ENCODE assay signal across 15 cellular contexts in genomic region chr17:76138234-76138895, GRCh38. TPM values are rescaled to one million over a fixed set of nuclear protein-coding genes. Genes with fewer than 3 reads are reported as not detected.
DNase-seq lines count a peak whose midpoint lies in the region; ATAC-seq, FAIRE-seq and TF ChIP-seq lines count a peak whose summit lies in the region.
"Had no signal": no experiment of that assay in that cellular context is flagged by ENCODE, and none has a peak within 500 bp of the region (broad histone marks: within the 10 kb centered on the region; RNA-seq: fewer than 3 reads in every experiment).

No MANE protein-coding gene starts in this region.

- ATAC-seq in A549 (peak; percentile 41 to 46), HepG2 (peak; percentile 84), HG02970 (IDR thresholded peaks at IDR 0.05; ENCODE audit: low FRiP score, unreplicated experiment) (no peak), HG02973 (IDR thresholded peaks at IDR 0.05; ENCODE audit: unreplicated experiment) (no peak)

- 24% methylated on average over 18 of the region's 23 CpGs for WGBS in A549 (ENCODE audit: missing lambda C conversion rate)
- WGBS in HepG2 (ENCODE audit: low lambda C conversion rate): 2% methylated on average over 15 of the region's 23 CpGs
- 75% methylated on average over 12 of the region's 23 CpGs for WGBS in suprapubic skin

- H3K9ac ChIP-seq in HepG2 (ENCODE audit: insufficient read depth, low read depth, low read length): peak overlapping the region; percentile 54
- H3K9ac ChIP-seq: KMS-11 had no signal

- no TSS peak for BruUV-seq in HepG2 (replicated peaks; lab: Mats Ljungman, UMichigan)

- CTCF ChIA-PET in A549 (lab: Yijun Ruan, JAX) (interaction anchor here (0.5 to 38.7 kb wide), 6 partner anchors 17 to 166 kb away, joined by 3 to 755 read pairs (median 4); no protein-coding TSS in a partner anchor), HepG2 (lab: Yijun Ruan, JAX; ENCODE audit: low intra/inter-chr PET ratio, low total read pairs) (interaction anchor here (1.2 kb wide), 1 partner anchor 17 kb away, joined by 3 read pairs; no protein-coding TSS in a partner anchor)

- no peak for TF ChIP-seq RAD21 in A549 (conservative IDR thresholded peaks at IDR 0.05 in 1 of 2, IDR thresholded peaks at IDR 0.05 in 1 of 2)
- TF ChIP-seq RAD21 in HepG2 (CRISPR knock-in tag; IDR thresholded peaks at IDR 0.05): no peak; the same call in none of the 2 replicates

- H3K36me3 ChIP-seq in HepG2 (replicated peaks in 1 of 2; ENCODE audit: control insufficient read depth in 1 of 2, insufficient read depth in 2 of 2, low read length in 2 of 2): no peaks in the 10 kb centered on the region
- no peaks in the 10 kb centered on the region for H3K36me3 ChIP-seq in suprapubic skin
- H3K36me3 ChIP-seq: uterus had no signal

- FAIRE-seq in A549 (lab: Jason Lieb, UNC) (no peak), HepG2 (lab: Jason Lieb, UNC) (peak; percentile 98), HTR-8/SVneo (lab: Jason Lieb, UNC) (no peak)

- TF ChIP-seq EP300 in A549 (IDR thresholded peaks at IDR 0.05) (no peak), HepG2 (IDR thresholded peaks at IDR 0.05; ENCODE audit: low read depth in 2 of 2, low read length in 2 of 2) (peak in 1 of 2 experiments; percentile 83; a peak in 3 of 4 replicates), HepG2 (CRISPR knock-in tag; IDR thresholded peaks at IDR 0.05; ENCODE audit: borderline replicate concordance) (peak; percentile 77), suprapubic skin (IDR thresholded peaks at IDR 0.05) (no peak)

- H3K4me1 ChIP-seq in A549 (peaks cover 38% of the 10 kb centered on the region), HepG2 (ENCODE audit: insufficient read depth, low read length) (peaks cover 91% of the 10 kb centered on the region), suprapubic skin (peaks cover 30% of the 10 kb centered on the region)
- H3K4me1 ChIP-seq: uterus had no signal

- POLR2A ChIA-PET in A549 (lab: Yijun Ruan, JAX) (interaction anchor here (0.5 to 0.6 kb wide), 3 partner anchors 60 to 194 kb away, joined by 3 to 4 read pairs (median 4); no protein-coding TSS in a partner anchor), HepG2 (lab: Yijun Ruan, JAX) (interaction anchor here (0.6 to 1.8 kb wide), 19 partner anchors 8 to 533 kb away, joined by 3 to 14 read pairs (median 3); partner anchors contain the start of gene EXOC7)

- TF ChIP-seq CTCF in A549 (IDR thresholded peaks at IDR 0.05) (no peak), HepG2 (CRISPR knock-in tag; IDR thresholded peaks at IDR 0.05) (no peak; the same call in 1 of the 2 replicates), suprapubic skin (IDR thresholded peaks at IDR 0.05) (no peak)

- H3K4me2 ChIP-seq in A549 (peak overlapping the region; percentile 88), HepG2 (ENCODE audit: low read depth, low read length) (peak overlapping the region; percentile 92)
- H3K4me2 ChIP-seq: KMS-11 had no signal

- no peaks in the 10 kb centered on the region for H3K9me3 ChIP-seq in A549
- H3K9me3 ChIP-seq in HepG2 (ENCODE audit: low read length): no peaks in the 10 kb centered on the region
- no peaks in the 10 kb centered on the region for H3K9me3 ChIP-seq in suprapubic skin
- H3K9me3 ChIP-seq: uterus had no signal

- H2AFZ ChIP-seq in HepG2 (ENCODE audit: low read length): no peak overlapping the region

- H4K20me1 ChIP-seq in HepG2 (ENCODE audit: insufficient read depth, low read length): no peaks in the 10 kb centered on the region

- H3K27ac ChIP-seq in A549 (peak overlapping the region; percentile 76 to 84), HepG2 (ENCODE audit: extremely low read length, insufficient read depth, low read length) (peak overlapping the region; percentile 70), suprapubic skin (no peak overlapping the region)
- H3K27ac ChIP-seq: KMS-11, uterus had no signal

- in situ Hi-C loops in HepG2 (cut with HindIII; ENCODE audit: extremely low pct_ligation_motif_present, low pct_unique_long_range_greater_than_20kb): no loop called here

- H3K4me3 ChIP-seq in A549: no peak overlapping the region
- H3K4me3 ChIP-seq in HepG2 (replicated peaks in 1 of 3; ENCODE audit: insufficient read depth in 1 of 3, low read depth in 2 of 3, low read length in 3 of 3): peak overlapping the region; percentile 27 to 71 (median 52); a peak in 5 of 6 replicates
- no peak overlapping the region for H3K4me3 ChIP-seq in suprapubic skin
- H3K4me3 ChIP-seq: uterus had no signal

- peak; percentile 54 to 66 for DNase-seq in A549 (ENCODE audit: low read depth in 1 of 2, low spot score in 1 of 2)
- DNase-seq in HuH-7 (ENCODE audit: low spot score): peak; percentile 98
- DNase-seq in astrocyte of the hippocampus (ENCODE audit: low read depth, low spot score): peak; percentile 73
- peak; percentile 93 for DNase-seq in HepG2 (ENCODE audit: low spot score)
- no peak for DNase-seq in suprapubic skin (ENCODE audit: low spot score in 2 of 2)
- no peak for DNase-seq in HTR-8/SVneo (ENCODE audit: insufficient read length, low spot score)
- DNase-seq: activated CD8-positive, alpha-beta memory T cell treated with anti-CD3 and anti-CD28 coated beads for 24 hours; central memory CD4-positive, alpha-beta T cell; SIG-M5; stimulated activated CD4-positive, alpha-beta T cell treated with anti-CD3 and anti-CD28 coated beads, Interleukin-2, amount 100 ng/mL, for 48 hours; uterus had no signal

- TF ChIP-seq POLR2A in A549 (IDR thresholded peaks at IDR 0.05; ENCODE audit: low read length) (no peak), HepG2 (IDR thresholded peaks at IDR 0.05; ENCODE audit: insufficient read depth in 1 of 2, low read depth in 2 of 2, low read length in 2 of 2) (0 out of 4 replicates have a peak, but pooled peaks of 1 of the 2 experiments have one; percentile 39), suprapubic skin (IDR thresholded peaks at IDR 0.05) (no peak)

- H3K27me3 ChIP-seq in HepG2 (ENCODE audit: control insufficient read depth in 1 of 2, insufficient read depth in 2 of 2, low read length in 2 of 2) (peaks cover 3 to 21% of the 10 kb centered on the region in 2 experiments), suprapubic skin (peaks cover 58% of the 10 kb centered on the region)

- H3K79me2 ChIP-seq in HepG2 (ENCODE audit: insufficient read depth, low read length): no peaks in the 10 kb centered on the region

- intact Hi-C loops in HepG2 (cut with micrococcal nuclease; ENCODE audit: unreplicated experiment): no loop called here

RNA-seq across cellular contexts. Expression of gene FOXJ1, which starts 2.7 kb away (rescaled TPM):
- polyA plus RNA-seq in A549 (2011; rRNA removed) (0.09 TPM in 2 replicates), A549 (2017; fragmentation: RNase III; extraction: RNeasy Plus Mini Kit Qiagen cat#74134 plus additional on column Dnase treatment) (0.21 to 0.50 TPM (median 0.40 TPM) in 3 replicates), HepG2 (2011; rRNA removed) (0.98 and 1.2 TPM in 2 replicates)
- polyA plus RNA-seq in A549 (2012; cell fraction: cytosol; rRNA removed): 0.59 and 0.71 TPM in 2 replicates
- 1.3 and 2.8 TPM in 2 replicates for polyA plus RNA-seq in A549 (2012; cell fraction: nucleus; rRNA removed)
- 0.10 TPM in 1 of 2 replicates, not detected in the other for polyA minus RNA-seq in A549 (2011; rRNA and poly(A)+ RNA removed)
- total RNA-seq in HepG2 (2016; rRNA removed; fragmentation: Illumina TruSeq; extraction: Trizol) (1.4 and 1.6 TPM in 2 replicates), suprapubic skin (1 to 10 TPM; 2.1 to 3.6 (median 2.9) TPM)
- 0.09 and 0.30 TPM in 2 replicates for total RNA-seq in HepG2 (2016; cell fraction: cytosol; rRNA removed; fragmentation: Illumina TruSeq; extraction: Trizol; ENCODE audit: low read depth)
- total RNA-seq in HepG2 (2016; cell fraction: insoluble cytoplasmic fraction; rRNA removed; fragmentation: Illumina TruSeq; extraction: Trizol): 1.4 and 1.9 TPM in 2 replicates
- 0.77 and 0.93 TPM in 2 replicates for total RNA-seq in HepG2 (2016; cell fraction: membrane; rRNA removed; fragmentation: Illumina TruSeq; extraction: Trizol)
- 0.94 and 1.3 TPM in 2 replicates for total RNA-seq in HepG2 (2016; cell fraction: nucleus; rRNA removed; fragmentation: Illumina TruSeq; extraction: Trizol)
- polyA plus RNA-seq in HepG2 (2011; cell fraction: cytosol; rRNA removed): 0.82 and 1.5 TPM in 2 replicates
- polyA plus RNA-seq in HepG2 (2011; cell fraction: nucleus; rRNA removed): 2.8 and 3.7 TPM in 2 replicates
- 0.66 and 0.96 TPM in 2 replicates for polyA plus RNA-seq in HepG2 (2012)
- polyA plus RNA-seq in HepG2 (2016; cell fraction: cytosol; fragmentation: Illumina TruSeq; extraction: Trizol; ENCODE audit: low read depth): 0.31 and 0.45 TPM in 2 replicates
- 1.3 and 1.4 TPM in 2 replicates for polyA plus RNA-seq in HepG2 (2016; cell fraction: insoluble cytoplasmic fraction; fragmentation: Illumina TruSeq; extraction: Trizol; ENCODE audit: low read depth)
- polyA plus RNA-seq in HepG2 (2016; cell fraction: membrane; fragmentation: Illumina TruSeq; extraction: Trizol; ENCODE audit: low read depth): 0.61 and 0.62 TPM in 2 replicates
- polyA plus RNA-seq in HepG2 (2016; cell fraction: nucleus; fragmentation: Illumina TruSeq; extraction: Trizol; ENCODE audit: insufficient read depth, low read depth): 2.0 and 2.1 TPM in 2 replicates
- polyA minus RNA-seq in HepG2 (2011; rRNA and poly(A)+ RNA removed; ENCODE audit: low replicate concordance): 0.05 and 1.5 TPM in 2 replicates
- polyA minus RNA-seq in HepG2 (2011; cell fraction: cytosol; rRNA and poly(A)+ RNA removed): 0.35 and 0.40 TPM in 2 replicates
- polyA minus RNA-seq in HepG2 (2011; cell fraction: nucleus; rRNA and poly(A)+ RNA removed): 0.37 and 0.52 TPM in 2 replicates
- polyA plus RNA-seq: BJ had no signal

RNA-seq across cellular contexts. Expression of gene EXOC7, which starts 34.8 kb away (rescaled TPM):
- polyA plus RNA-seq in A549 (2011; rRNA removed) (64.5 and 76.4 TPM in 2 replicates), A549 (2017; fragmentation: RNase III; extraction: RNeasy Plus Mini Kit Qiagen cat#74134 plus additional on column Dnase treatment) (63.0 to 72.3 TPM (median 71.0 TPM) in 3 replicates), HepG2 (2011; rRNA removed) (86.9 and 118 TPM in 2 replicates)
- 50.7 and 57.0 TPM in 2 replicates for polyA plus RNA-seq in A549 (2012; cell fraction: cytosol; rRNA removed)
- 127 and 139 TPM in 2 replicates for polyA plus RNA-seq in A549 (2012; cell fraction: nucleus; rRNA removed)
- 135 and 140 TPM in 2 replicates for polyA minus RNA-seq in A549 (2011; rRNA and poly(A)+ RNA removed)
- total RNA-seq in HepG2 (2016; rRNA removed; fragmentation: Illumina TruSeq; extraction: Trizol) (116 and 118 TPM in 2 replicates), suprapubic skin (100 to 1,000 TPM in 1 of 4 donors, 10 to 100 TPM in 3; 67.4 to 108 (median 78.6) TPM)
- 32.5 and 33.1 TPM in 2 replicates for total RNA-seq in HepG2 (2016; cell fraction: cytosol; rRNA removed; fragmentation: Illumina TruSeq; extraction: Trizol; ENCODE audit: low read depth)
- 112 and 113 TPM in 2 replicates for total RNA-seq in HepG2 (2016; cell fraction: insoluble cytoplasmic fraction; rRNA removed; fragmentation: Illumina TruSeq; extraction: Trizol)
- total RNA-seq in HepG2 (2016; cell fraction: membrane; rRNA removed; fragmentation: Illumina TruSeq; extraction: Trizol): 41.7 and 48.8 TPM in 2 replicates
- 80.6 and 103 TPM in 2 replicates for total RNA-seq in HepG2 (2016; cell fraction: nucleus; rRNA removed; fragmentation: Illumina TruSeq; extraction: Trizol)
- polyA plus RNA-seq in HepG2 (2011; cell fraction: cytosol; rRNA removed): 65.5 and 68.0 TPM in 2 replicates
- 259 and 277 TPM in 2 replicates for polyA plus RNA-seq in HepG2 (2011; cell fraction: nucleus; rRNA removed)
- polyA plus RNA-seq in HepG2 (2012): 100 and 124 TPM in 2 replicates
- 7.1 and 8.4 TPM in 2 replicates for polyA plus RNA-seq in HepG2 (2016; cell fraction: cytosol; fragmentation: Illumina TruSeq; extraction: Trizol; ENCODE audit: low read depth)
- polyA plus RNA-seq in HepG2 (2016; cell fraction: insoluble cytoplasmic fraction; fragmentation: Illumina TruSeq; extraction: Trizol; ENCODE audit: low read depth): 78.0 and 79.6 TPM in 2 replicates
- 18.4 and 21.9 TPM in 2 replicates for polyA plus RNA-seq in HepG2 (2016; cell fraction: membrane; fragmentation: Illumina TruSeq; extraction: Trizol; ENCODE audit: low read depth)
- 147 and 170 TPM in 2 replicates for polyA plus RNA-seq in HepG2 (2016; cell fraction: nucleus; fragmentation: Illumina TruSeq; extraction: Trizol; ENCODE audit: insufficient read depth, low read depth)
- 144 and 202 TPM in 2 replicates for polyA minus RNA-seq in HepG2 (2011; rRNA and poly(A)+ RNA removed; ENCODE audit: low replicate concordance)
- 69.7 and 91.8 TPM in 2 replicates for polyA minus RNA-seq in HepG2 (2011; cell fraction: cytosol; rRNA and poly(A)+ RNA removed)
- 113 and 132 TPM in 2 replicates for polyA minus RNA-seq in HepG2 (2011; cell fraction: nucleus; rRNA and poly(A)+ RNA removed)

RNA-seq across cellular contexts. Expression of gene ZACN, which starts 59.4 kb away (rescaled TPM):
- polyA plus RNA-seq in A549 (2011; rRNA removed): 0.12 TPM in 1 of 2 replicates, not detected in the other
- 0.03 and 0.04 TPM in 2 replicates for polyA plus RNA-seq in A549 (2012; cell fraction: cytosol; rRNA removed)
- polyA plus RNA-seq in A549 (2012; cell fraction: nucleus; rRNA removed): 0.24 and 0.30 TPM in 2 replicates
- polyA plus RNA-seq in A549 (2017; fragmentation: RNase III; extraction: RNeasy Plus Mini Kit Qiagen cat#74134 plus additional on column Dnase treatment): 0.20 to 0.30 TPM (median 0.21 TPM) in 3 replicates
- polyA minus RNA-seq in A549 (2011; rRNA and poly(A)+ RNA removed): not detected in 2 replicates
- 0.15 TPM in 1 of 2 replicates, not detected in the other for total RNA-seq in HepG2 (2016; rRNA removed; fragmentation: Illumina TruSeq; extraction: Trizol)
- not detected in 2 replicates for total RNA-seq in HepG2 (2016; cell fraction: cytosol; rRNA removed; fragmentation: Illumina TruSeq; extraction: Trizol; ENCODE audit: low read depth)
- not detected in 2 replicates for total RNA-seq in HepG2 (2016; cell fraction: insoluble cytoplasmic fraction; rRNA removed; fragmentation: Illumina TruSeq; extraction: Trizol)
- total RNA-seq in HepG2 (2016; cell fraction: membrane; rRNA removed; fragmentation: Illumina TruSeq; extraction: Trizol): not detected in 2 replicates
- not detected in 2 replicates for total RNA-seq in HepG2 (2016; cell fraction: nucleus; rRNA removed; fragmentation: Illumina TruSeq; extraction: Trizol)
- 0.04 and 0.11 TPM in 2 replicates for polyA plus RNA-seq in HepG2 (2011; rRNA removed)
- polyA plus RNA-seq in HepG2 (2011; cell fraction: cytosol; rRNA removed): not detected in 2 replicates
- polyA plus RNA-seq in HepG2 (2011; cell fraction: nucleus; rRNA removed): 0.06 and 0.07 TPM in 2 replicates
- polyA plus RNA-seq in HepG2 (2012): 0.17 and 1.1 TPM in 2 replicates
- polyA plus RNA-seq in HepG2 (2016; cell fraction: cytosol; fragmentation: Illumina TruSeq; extraction: Trizol; ENCODE audit: low read depth): not detected in 2 replicates
- polyA plus RNA-seq in HepG2 (2016; cell fraction: insoluble cytoplasmic fraction; fragmentation: Illumina TruSeq; extraction: Trizol; ENCODE audit: low read depth): 0.08 TPM in 1 of 2 replicates, not detected in the other
- not detected in 2 replicates for polyA plus RNA-seq in HepG2 (2016; cell fraction: membrane; fragmentation: Illumina TruSeq; extraction: Trizol; ENCODE audit: low read depth)
- not detected in 2 replicates for polyA plus RNA-seq in HepG2 (2016; cell fraction: nucleus; fragmentation: Illumina TruSeq; extraction: Trizol; ENCODE audit: insufficient read depth, low read depth)
- polyA minus RNA-seq in HepG2 (2011; rRNA and poly(A)+ RNA removed; ENCODE audit: low replicate concordance): not detected in 2 replicates
- polyA minus RNA-seq in HepG2 (2011; cell fraction: cytosol; rRNA and poly(A)+ RNA removed): 0.35 TPM in 1 of 2 replicates, not detected in the other
- polyA minus RNA-seq in HepG2 (2011; cell fraction: nucleus; rRNA and poly(A)+ RNA removed): not detected in 2 replicates
- not detected for total RNA-seq in suprapubic skin
- total RNA-seq: uterus had no signal

Comparison
In these comparisons a context has a peak if more than half of its experiments do, and no peak if none do; other contexts are left out.
1. ATAC-seq: peak in A549 (2 of 2) and HepG2 (single experiment); none in HG02970 (single experiment) and HG02973 (single experiment).
2. DNase-seq: peak in A549 (2 of 2), HuH-7 (single experiment), astrocyte of the hippocampus (single experiment) and HepG2 (single experiment); none in suprapubic skin (0 of 2) and HTR-8/SVneo (single experiment).
3. H3K4me3 ChIP-seq: peak in HepG2 (3 of 3); none in A549 (single experiment) and suprapubic skin (single experiment).
4. Of the 38 proteins assayed by ChIP-seq in both HepG2 and A549: peak only in HepG2: CHD2, EP300, ESRRA, FOSL2, HDAC2, HMGXB4 and 6 more; only in A549: none; in both: none; in neither: 22; mixed calls (peak in some experiments, not most) for 4.